ENCODE assay signal across 9 cellular contexts in the genomic region with DNA sequence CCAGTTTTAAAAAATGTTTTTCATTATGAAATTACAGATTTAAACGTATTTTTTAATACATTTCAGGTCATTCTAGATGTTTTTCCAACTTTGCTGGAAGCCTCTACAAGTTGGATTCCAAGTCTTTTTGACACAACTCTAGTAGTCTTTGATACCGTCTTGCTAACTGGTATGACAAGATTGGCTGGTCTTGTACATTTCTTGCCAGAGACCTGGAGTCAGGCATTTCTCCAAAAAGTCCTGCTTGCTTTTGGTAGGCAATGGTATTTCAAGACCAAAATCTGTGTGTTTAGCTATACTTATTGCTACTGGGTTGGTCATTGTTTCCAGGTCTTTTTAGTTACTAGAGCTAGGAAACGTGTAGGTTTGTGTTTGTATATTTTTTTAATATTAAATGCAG.
"Had no signal": no experiment of that assay in that cellular context is flagged by ENCODE, and none has a peak within 500 bp of the region (broad histone marks: within the 10 kb centered on the region; RNA-seq: fewer than 3 reads in every experiment).

No MANE protein-coding gene starts in this region.

- FAIRE-seq: HTR-8/SVneo, K562 had no signal

- H3K4me3 ChIP-seq: GM23248, HAP-1, K562 had no signal

- H2AFZ ChIP-seq: GM23248 had no signal

- H3K9me3 ChIP-seq: HAP-1 had no signal

- H3K9ac ChIP-seq: GM23248 had no signal

- ATAC-seq: HCT116, K562 had no signal

- H3K27ac ChIP-seq: GM23248 had no signal

- DNase-seq: GM23248, GOT3, H7, HFFc6, IMR-90 had no signal
